8 cellular contexts compared by ENCODE assay signal in genomic region chr3:177345973-177346503, GRCh38.
DNase-seq lines count a peak whose midpoint lies in the region; ATAC-seq, FAIRE-seq and TF ChIP-seq lines count a peak whose summit lies in the region.

No MANE protein-coding gene starts in this region.

- FAIRE-seq in GM19239 (lab: Jason Lieb, UNC), result peak; percentile 55

- in situ Hi-C loops in gastrocnemius medialis (cut with MboI; ENCODE audit: low sequenced_read_pairs in 4 of 4), result no loop called here

- no peak for DNase-seq in GM19239 (ENCODE audit: insufficient read length, low spot score)
- DNase-seq in breast epithelium (ENCODE audit: low spot score in 2 of 2), result no peak
- no peak for DNase-seq in gastrocnemius medialis
- no peak for DNase-seq in DMS79 (lab: John Stamatoyannopoulos, UW)
- DNase-seq in MG63, result no peak
- DNase-seq in foreskin keratinocyte, result no peak
- DNase-seq in mesenteric fat pad (ENCODE audit: low spot score), result no peak

- no peaks in the 10 kb centered on the region for H3K9me3 ChIP-seq in breast epithelium
- no peaks in the 10 kb centered on the region for H3K9me3 ChIP-seq in gastrocnemius medialis
- no peaks in the 10 kb centered on the region for H3K9me3 ChIP-seq in MG63

- TF ChIP-seq POLR2A in breast epithelium (IDR thresholded peaks at IDR 0.05) (no peak), gastrocnemius medialis (IDR thresholded peaks at IDR 0.05) (no peak)

- peaks cover 0 to 7% of the 10 kb centered on the region in 2 donors for H3K4me1 ChIP-seq in breast epithelium
- H3K4me1 ChIP-seq in gastrocnemius medialis, result peaks cover 22 to 27% of the 10 kb centered on the region in 2 donors
- peaks cover 28% of the 10 kb centered on the region for H3K4me1 ChIP-seq in foreskin keratinocyte

- H3K27me3 ChIP-seq in breast epithelium (no peaks in the 10 kb centered on the region), gastrocnemius medialis (no peaks in the 10 kb centered on the region), MG63 (no peaks in the 10 kb centered on the region), foreskin keratinocyte (no peaks in the 10 kb centered on the region)

- peak; percentile 22 for ATAC-seq in HG03378 (IDR thresholded peaks at IDR 0.05; ENCODE audit: unreplicated experiment)
- no peak for ATAC-seq in gastrocnemius medialis
- no peak for ATAC-seq in foreskin keratinocyte

- no peaks in the 10 kb centered on the region for H3K36me3 ChIP-seq in breast epithelium
- H3K36me3 ChIP-seq in gastrocnemius medialis, result no peaks in the 10 kb centered on the region
- no peaks in the 10 kb centered on the region for H3K36me3 ChIP-seq in MG63

- no peak overlapping the region for H3K4me3 ChIP-seq in breast epithelium
- no peak overlapping the region for H3K4me3 ChIP-seq in gastrocnemius medialis
- no peak overlapping the region for H3K4me3 ChIP-seq in MG63

- TF ChIP-seq CTCF in breast epithelium (IDR thresholded peaks at IDR 0.05) (no peak), gastrocnemius medialis (IDR thresholded peaks at IDR 0.05 in 4 of 5, conservative IDR thresholded peaks at IDR 0.05 in 1 of 5) (no peak), foreskin keratinocyte (conservative IDR thresholded peaks at IDR 0.05) (no peak)

- intact Hi-C loops in breast epithelium (cut with DNase I; ENCODE audit: low total_unique reads), result no loop called here
- intact Hi-C loops in gastrocnemius medialis (cut with DNase I; ENCODE audit: low total_unique reads), result loop anchor here (1.0 kb wide), 1 partner anchor 14 kb away; no protein-coding TSS in a partner anchor

- H3K27ac ChIP-seq in breast epithelium, result peak overlapping the region; percentile 60 to 86
- H3K27ac ChIP-seq in gastrocnemius medialis, result peak overlapping the region; percentile 88 to 94 (median 94)
- H3K27ac ChIP-seq in foreskin keratinocyte, result no peak overlapping the region
